8 cellular contexts compared by ENCODE assay signal in genomic region chr17:61411944-61412859, GRCh38. TPM values are rescaled to one million over a fixed set of nuclear protein-coding genes. Genes with fewer than 3 reads are reported as not detected.
DNase-seq lines count a peak whose midpoint lies in the region; ATAC-seq and TF ChIP-seq lines count a peak whose summit lies in the region.

No MANE protein-coding gene starts in this region.

- H3K27ac ChIP-seq in dorsolateral prefrontal cortex: peak overlapping the region in 49 of 59 donors; percentile 15 to 86 (median 63)

- TF ChIP-seq POLR2A in lower leg skin (IDR thresholded peaks at IDR 0.05): no peak

- intact Hi-C loops in dorsolateral prefrontal cortex (cut with DNase I): loop anchor here (2.0 to 10.0 kb wide), 6 partner anchors 139 to 690 kb away; partner anchors contain the start of gene MED13 (in 1 of the 2)
- intact Hi-C loops in lower leg skin (cut with DNase I; ENCODE audit: low total_unique reads): loop anchor here (5.0 to 10.0 kb wide), 2 partner anchors 135 to 423 kb away; no protein-coding TSS in a partner anchor

- WGBS in lower leg skin, 2 donors: 2% methylated on average over 10 to 33 of the region's 83 CpGs

- H3K4me3 ChIP-seq in dorsolateral prefrontal cortex (peak overlapping the region; percentile 32 to 78 (median 63)), lower leg skin (ENCODE audit: low read depth, poor library complexity, severe bottlenecking) (peak overlapping the region; percentile 34)

- DNase-seq in ACHN: peak; percentile 86
- peak; percentile 45 to 87 for DNase-seq in NCI-H446 (lab: John Stamatoyannopoulos, UW)
- DNase-seq in activated CD4-positive, alpha-beta T cell treated with anti-CD3 and anti-CD28 coated beads, Interleukin-2, amount 50 U/mL, for 1 hour: peak; percentile 78
- peak; percentile 56 to 90 (median 67) for DNase-seq in dorsolateral prefrontal cortex
- peak; percentile 47 to 96 for DNase-seq in lower leg skin (ENCODE audit: low spot score in 2 of 2)
- DNase-seq in stimulated activated CD4-positive, alpha-beta T cell treated with anti-CD3 and anti-CD28 coated beads, Interleukin-4, amount 100 ng/mL, for 4 hours: peak; percentile 68 to 77

- in situ Hi-C loops in ACHN (cut with HindIII; ENCODE audit: low pct_ligation_motif_present, low pct_unique_long_range_greater_than_20kb, low sequenced_read_pairs): no loop called here

- H3K27me3 ChIP-seq in dorsolateral prefrontal cortex: peaks cover 4 to 60% (median 41%) of the 10 kb centered on the region in 45 donors

- peak; percentile 64 to 100 (median 97) for TF ChIP-seq CTCF in dorsolateral prefrontal cortex (IDR thresholded peaks at IDR 0.05 in 54 of 56, conservative IDR thresholded peaks at IDR 0.05 in 2 of 56; ENCODE audit: low read depth in 1 of 56, partially characterized antibody in 56 of 56)
- peak in 1 of 3 donors; percentile 97 for TF ChIP-seq CTCF in lower leg skin (IDR thresholded peaks at IDR 0.05)

- ATAC-seq in GM18868 (IDR thresholded peaks at IDR 0.05; ENCODE audit: unreplicated experiment): peak; percentile 66
- ATAC-seq in HG03159 (IDR thresholded peaks at IDR 0.05; ENCODE audit: unreplicated experiment): peak; percentile 55

RNA-seq across cellular contexts. Expression of gene TBX2, which starts 12.6 kb away (rescaled TPM):
- total RNA-seq in dorsolateral prefrontal cortex (10 to 100 TPM in 12 of 120 experiments, 1 to 10 TPM in 108; 2.4 to 18.6 (median 6.0) TPM), lower leg skin (1 to 10 TPM in 3 of 4 donors, under 1 TPM in 1; 0.25 to 9.1 (median 5.7) TPM)

RNA-seq across cellular contexts. Expression of gene TBX4, which starts 40.0 kb away (rescaled TPM):
- total RNA-seq in dorsolateral prefrontal cortex (under 1 TPM in 1 of 120 experiments, not detected in 119; 0.35 TPM), lower leg skin (under 1 TPM in 1 of 4 donors, not detected in 3; 0.53 TPM)

Comparison
In these comparisons a context has a peak if more than half of its experiments do, and no peak if none do; other contexts are left out.
1. Peak in every context shown above with its lines: DNase-seq, ATAC-seq, H3K4me3 ChIP-seq and H3K27ac ChIP-seq.